Comparison of ENCODE assay signal across 1 cellular context in genomic region chr7:5204546-5204945, GRCh38.
TF ChIP-seq lines count a peak whose summit lies in the region.

No MANE protein-coding gene starts in this region.

TF ChIP-seq in GM12878, 131 proteins besides CTCF, POLR2A, EP300 and RAD21:
- TF ChIP-seq, protein P1, sequence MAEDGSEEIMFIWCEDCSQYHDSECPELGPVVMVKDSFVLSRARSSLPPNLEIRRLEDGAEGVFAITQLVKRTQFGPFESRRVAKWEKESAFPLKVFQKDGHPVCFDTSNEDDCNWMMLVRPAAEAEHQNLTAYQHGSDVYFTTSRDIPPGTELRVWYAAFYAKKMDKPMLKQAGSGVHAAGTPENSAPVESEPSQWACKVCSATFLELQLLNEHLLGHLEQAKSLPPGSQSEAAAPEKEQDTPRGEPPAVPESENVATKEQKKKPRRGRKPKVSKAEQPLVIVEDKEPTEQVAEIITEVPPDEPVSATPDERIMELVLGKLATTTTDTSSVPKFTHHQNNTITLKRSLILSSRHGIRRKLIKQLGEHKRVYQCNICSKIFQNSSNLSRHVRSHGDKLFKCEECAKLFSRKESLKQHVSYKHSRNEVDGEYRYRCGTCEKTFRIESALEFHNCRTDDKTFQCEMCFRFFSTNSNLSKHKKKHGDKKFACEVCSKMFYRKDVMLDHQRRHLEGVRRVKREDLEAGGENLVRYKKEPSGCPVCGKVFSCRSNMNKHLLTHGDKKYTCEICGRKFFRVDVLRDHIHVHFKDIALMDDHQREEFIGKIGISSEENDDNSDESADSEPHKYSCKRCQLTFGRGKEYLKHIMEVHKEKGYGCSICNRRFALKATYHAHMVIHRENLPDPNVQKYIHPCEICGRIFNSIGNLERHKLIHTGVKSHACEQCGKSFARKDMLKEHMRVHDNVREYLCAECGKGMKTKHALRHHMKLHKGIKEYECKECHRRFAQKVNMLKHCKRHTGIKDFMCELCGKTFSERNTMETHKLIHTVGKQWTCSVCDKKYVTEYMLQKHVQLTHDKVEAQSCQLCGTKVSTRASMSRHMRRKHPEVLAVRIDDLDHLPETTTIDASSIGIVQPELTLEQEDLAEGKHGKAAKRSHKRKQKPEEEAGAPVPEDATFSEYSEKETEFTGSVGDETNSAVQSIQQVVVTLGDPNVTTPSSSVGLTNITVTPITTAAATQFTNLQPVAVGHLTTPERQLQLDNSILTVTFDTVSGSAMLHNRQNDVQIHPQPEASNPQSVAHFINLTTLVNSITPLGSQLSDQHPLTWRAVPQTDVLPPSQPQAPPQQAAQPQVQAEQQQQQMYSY (CRISPR knock-in tag; IDR thresholded peaks at IDR 0.05) = no peak
- TF ChIP-seq SP1 (IDR thresholded peaks at IDR 0.05; ENCODE audit: low read depth, low read length) (no peak), YBX1 (IDR thresholded peaks at IDR 0.05) (no peak), PKNOX1 (IDR thresholded peaks at IDR 0.05) (peak; percentile 10; the same call in 1 of the 2 replicates)
- TF ChIP-seq, protein P2, sequence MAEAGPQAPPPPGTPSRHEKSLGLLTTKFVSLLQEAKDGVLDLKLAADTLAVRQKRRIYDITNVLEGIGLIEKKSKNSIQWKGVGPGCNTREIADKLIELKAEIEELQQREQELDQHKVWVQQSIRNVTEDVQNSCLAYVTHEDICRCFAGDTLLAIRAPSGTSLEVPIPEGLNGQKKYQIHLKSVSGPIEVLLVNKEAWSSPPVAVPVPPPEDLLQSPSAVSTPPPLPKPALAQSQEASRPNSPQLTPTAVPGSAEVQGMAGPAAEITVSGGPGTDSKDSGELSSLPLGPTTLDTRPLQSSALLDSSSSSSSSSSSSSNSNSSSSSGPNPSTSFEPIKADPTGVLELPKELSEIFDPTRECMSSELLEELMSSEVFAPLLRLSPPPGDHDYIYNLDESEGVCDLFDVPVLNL (IDR thresholded peaks at IDR 0.05; ENCODE audit: low read depth, low read length) = no peak
